12 cellular contexts compared by ENCODE assay signal in the genomic region with DNA sequence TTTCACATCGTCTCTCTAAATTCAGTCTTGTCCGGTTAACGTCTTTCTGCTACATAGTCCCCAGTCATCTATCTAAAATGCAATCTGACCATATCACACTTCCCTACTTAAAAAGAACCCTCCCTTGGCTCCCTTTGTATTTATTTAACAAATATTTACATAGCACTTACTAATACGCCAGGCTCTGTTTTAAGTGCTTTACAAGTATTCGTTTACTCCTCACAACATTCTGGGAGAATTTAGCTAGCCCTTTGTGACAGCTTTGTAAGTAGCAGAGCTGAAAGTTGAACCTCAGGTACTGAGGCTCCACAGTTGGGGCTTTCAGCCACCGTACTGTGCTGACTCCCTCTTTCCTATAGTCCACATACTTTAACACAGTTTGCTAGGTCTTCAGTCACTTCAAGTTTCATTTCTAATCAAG. TPM values are rescaled to one million over a fixed set of nuclear protein-coding genes. Genes with fewer than 3 reads are reported as not detected.
A peak's percentile ranks its signal among the peaks of the same experiment; 100 is the strongest.
DNase-seq lines count a peak whose midpoint lies in the region; ATAC-seq and TF ChIP-seq lines count a peak whose summit lies in the region.
"Had no signal": no experiment of that assay in that cellular context is flagged by ENCODE, and none has a peak within 500 bp of the region (broad histone marks: within the 10 kb centered on the region; RNA-seq: fewer than 3 reads in every experiment).

No MANE protein-coding gene starts in this region.

- H3K27ac ChIP-seq in RWPE2 (ENCODE audit: poor library complexity, severe bottlenecking) = no peak overlapping the region
- H3K27ac ChIP-seq in upper lobe of left lung = peak overlapping the region in 3 of 4 donors; percentile 1 to 42 (median 8)
- peak overlapping the region in 1 of 4 donors; percentile 15 for H3K27ac ChIP-seq in esophagus squamous epithelium
- H3K27ac ChIP-seq: SJCRH30 had no signal

- H3K36me3 ChIP-seq in RWPE2 (ENCODE audit: low read depth) (peaks cover 56% of the 10 kb centered on the region), upper lobe of left lung (peaks cover 0 to 6% (median 0%) of the 10 kb centered on the region in 4 donors), esophagus squamous epithelium (peaks cover 0 to 10% (median 0%) of the 10 kb centered on the region in 3 donors)

- H3K9me3 Mint-ChIP-seq in activated naive CD4-positive, alpha-beta T cell treated with anti-CD3 and anti-CD28 coated beads, Interleukin-2, amount 50 U/mL, for 72 hours = no peaks in the 10 kb centered on the region

- no peak for TF ChIP-seq CTCF in RWPE2 (IDR thresholded peaks at IDR 0.05; ENCODE audit: poor library complexity, severe bottlenecking)
- TF ChIP-seq CTCF in upper lobe of left lung (IDR thresholded peaks at IDR 0.05) = no peak
- no peak for TF ChIP-seq CTCF in esophagus squamous epithelium (IDR thresholded peaks at IDR 0.05)

- no peak for TF ChIP-seq POLR2A in upper lobe of left lung (IDR thresholded peaks at IDR 0.05)
- TF ChIP-seq POLR2A in esophagus squamous epithelium (IDR thresholded peaks at IDR 0.05) = no peak

- H3K27ac Mint-ChIP-seq in activated naive CD4-positive, alpha-beta T cell treated with anti-CD3 and anti-CD28 coated beads, Interleukin-2, amount 50 U/mL, for 72 hours = peak overlapping the region in 1 of 2 donors; percentile 82

- no peak overlapping the region for H3K4me3 ChIP-seq in RWPE2 (ENCODE audit: severe bottlenecking)
- H3K4me3 ChIP-seq in upper lobe of left lung = no peak overlapping the region
- no peak overlapping the region for H3K4me3 ChIP-seq in esophagus squamous epithelium
- H3K4me3 ChIP-seq: SJCRH30 had no signal

- ATAC-seq in activated naive CD4-positive, alpha-beta T cell treated with anti-CD3 and anti-CD28 coated beads, Interleukin-2, amount 50 U/mL, for 72 hours = peak; percentile 20 to 64
- ATAC-seq in RWPE2 (ENCODE audit: low read depth) = peak; percentile 67
- ATAC-seq in left colon = peak; percentile 68
- peak in 1 of 2 donors; percentile 81 for ATAC-seq in upper lobe of left lung (ENCODE audit: low FRiP score in 2 of 2)
- no peak for ATAC-seq in GM21381 (IDR thresholded peaks at IDR 0.05; ENCODE audit: unreplicated experiment)

- no peaks in the 10 kb centered on the region for H3K27me3 ChIP-seq in RWPE2 (ENCODE audit: insufficient read depth, poor library complexity, severe bottlenecking)
- no peaks in the 10 kb centered on the region for H3K27me3 ChIP-seq in upper lobe of left lung
- H3K27me3 ChIP-seq in esophagus squamous epithelium = no peaks in the 10 kb centered on the region
- H3K27me3 ChIP-seq: SJCRH30 had no signal

- DNase-seq in activated naive CD4-positive, alpha-beta T cell treated with anti-CD3 and anti-CD28 coated beads, Interleukin-2, amount 50 U/mL, for 72 hours (ENCODE audit: low spot score in 2 of 2) = no peak
- DNase-seq in activated naive CD4-positive, alpha-beta T cell treated with anti-CD3 and anti-CD28 coated beads, Interleukin-2, amount 50 U/mL, for 16 hours = no peak
- DNase-seq in RWPE2 (ENCODE audit: low spot score) (no peak), left colon (no peak), upper lobe of left lung (no peak), esophagus squamous epithelium (lab: John Stamatoyannopoulos, UW) (no peak), DMS114 treated with DMSO at 0.1 percent for 48 hours (lab: John Stamatoyannopoulos, UW; ENCODE audit: unreplicated experiment) (no peak)
- DNase-seq: activated CD4-positive, alpha-beta T cell treated with anti-CD3 and anti-CD28 coated beads, Interleukin-2, amount 50 U/mL, for 48 hours; C1 segment of cervical spinal cord; left cardiac atrium; SJCRH30 had no signal

- intact Hi-C loops in left colon (cut with DNase I, micrococcal nuclease) = no loop called here
- intact Hi-C loops in esophagus squamous epithelium (cut with DNase I) = no loop called here

- H3K4me1 ChIP-seq in RWPE2 (ENCODE audit: insufficient read depth, poor library complexity, severe bottlenecking) (peaks cover 29% of the 10 kb centered on the region), upper lobe of left lung (peaks cover 60 to 78% (median 64%) of the 10 kb centered on the region in 4 donors), esophagus squamous epithelium (peaks cover 5 to 88% (median 26%) of the 10 kb centered on the region in 3 donors)
- H3K4me1 ChIP-seq: SJCRH30 had no signal

- TF ChIP-seq EP300 in upper lobe of left lung (IDR thresholded peaks at IDR 0.05) = peak in 1 of 4 donors; percentile 17

- H3K9me3 ChIP-seq in RWPE2 (ENCODE audit: severe bottlenecking) (no peaks in the 10 kb centered on the region), upper lobe of left lung (no peaks in the 10 kb centered on the region), esophagus squamous epithelium (no peaks in the 10 kb centered on the region)
- H3K9me3 ChIP-seq: SJCRH30 had no signal

- 25 to 35% methylated on average over 6 of the region's 6 CpGs for WGBS in upper lobe of left lung, 2 donors
- WGBS in esophagus squamous epithelium, 2 donors = 27 to 34% methylated on average over 6 of the region's 6 CpGs

- no peaks in the 10 kb centered on the region for H3K36me3 Mint-ChIP-seq in activated naive CD4-positive, alpha-beta T cell treated with anti-CD3 and anti-CD28 coated beads, Interleukin-2, amount 50 U/mL, for 72 hours

RNA-seq across cellular contexts. Expression of a gene that starts 9.2 kb away (rescaled TPM):
- 100 to 1,000 TPM; 170 to 190 TPM for total RNA-seq in activated naive CD4-positive, alpha-beta T cell treated with anti-CD3 and anti-CD28 coated beads, Interleukin-2, amount 50 U/mL, for 72 hours
- 100 to 1,000 TPM; 117 to 120 TPM for total RNA-seq in left colon
- total RNA-seq in upper lobe of left lung = 100 to 1,000 TPM in 4 of 6 donors, 10 to 100 TPM in 2; 81.7 to 258 (median 114) TPM
- total RNA-seq in esophagus squamous epithelium = 10 to 100 TPM; 33.4 to 91.6 (median 78.8) TPM
